1 cellular context compared by ENCODE assay signal in genomic region chr1:181104790-181105133, GRCh38.
TF ChIP-seq lines count a peak whose summit lies in the region.

No MANE protein-coding gene starts in this region.

TF ChIP-seq in HEK293, 187 proteins besides CTCF, POLR2A, EP300 and RAD21 (continued from another document):
- TF ChIP-seq ZBTB11 (tag by site-specific recombination; conservative IDR thresholded peaks at IDR 0.05; ENCODE audit: low read depth): peak; percentile 62
- peak; percentile 12; the same call in 1 of the 2 replicates for TF ChIP-seq HIC1 (tag by site-specific recombination; IDR thresholded peaks at IDR 0.05)
- TF ChIP-seq ZBTB17 (tag by site-specific recombination; IDR thresholded peaks at IDR 0.05): peak; percentile 46
- TF ChIP-seq ZFP69B (tag by site-specific recombination; IDR thresholded peaks at IDR 0.05): 0 out of 2 replicates have a peak, but pooled peaks have one; percentile 90
- TF ChIP-seq HOXC10 (CRISPR knock-in tag; IDR thresholded peaks at IDR 0.05): no peak
- TF ChIP-seq, protein P1, sequence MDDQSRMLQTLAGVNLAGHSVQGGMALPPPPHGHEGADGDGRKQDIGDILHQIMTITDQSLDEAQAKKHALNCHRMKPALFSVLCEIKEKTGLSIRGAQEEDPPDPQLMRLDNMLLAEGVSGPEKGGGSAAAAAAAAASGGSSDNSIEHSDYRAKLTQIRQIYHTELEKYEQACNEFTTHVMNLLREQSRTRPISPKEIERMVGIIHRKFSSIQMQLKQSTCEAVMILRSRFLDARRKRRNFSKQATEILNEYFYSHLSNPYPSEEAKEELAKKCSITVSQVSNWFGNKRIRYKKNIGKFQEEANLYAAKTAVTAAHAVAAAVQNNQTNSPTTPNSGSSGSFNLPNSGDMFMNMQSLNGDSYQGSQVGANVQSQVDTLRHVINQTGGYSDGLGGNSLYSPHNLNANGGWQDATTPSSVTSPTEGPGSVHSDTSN (CRISPR knock-in tag; IDR thresholded peaks at IDR 0.05): 0 out of 2 replicates have a peak, but pooled peaks have one; percentile 43
- peak; percentile 30; the same call in 1 of the 2 replicates for TF ChIP-seq ZNF76 (tag by site-specific recombination; IDR thresholded peaks at IDR 0.05; ENCODE audit: borderline replicate concordance, low read depth)
- TF ChIP-seq ZXDB (tag by site-specific recombination; IDR thresholded peaks at IDR 0.05): peak; percentile 24; the same call in 1 of the 2 replicates
- TF ChIP-seq ZNF18 (tag by site-specific recombination; IDR thresholded peaks at IDR 0.05): 0 out of 2 replicates have a peak, but pooled peaks have one; percentile 19
- TF ChIP-seq ZEB2 (tag by site-specific recombination; IDR thresholded peaks at IDR 0.05): peak; percentile 64; the same call in 1 of the 2 replicates
- TF ChIP-seq TCF7L2 (IDR thresholded peaks at IDR 0.05; ENCODE audit: borderline replicate concordance, low read depth, low read length): peak; percentile 88; the same call in 1 of the 2 replicates
- TF ChIP-seq ZNF639 (tag by site-specific recombination; IDR thresholded peaks at IDR 0.05): no peak
- no peak for TF ChIP-seq ZNF610 (tag by site-specific recombination; IDR thresholded peaks at IDR 0.05; ENCODE audit: borderline replicate concordance)
- peak; percentile 88 for TF ChIP-seq KLF1 (tag by site-specific recombination; IDR thresholded peaks at IDR 0.05)
- TF ChIP-seq ZNF324 (tag by site-specific recombination; IDR thresholded peaks at IDR 0.05): peak; percentile 85
- peak; percentile 23; the same call in 1 of the 2 replicates for TF ChIP-seq PRDM10 (tag by site-specific recombination; IDR thresholded peaks at IDR 0.05)
- TF ChIP-seq SP2 (tag by site-specific recombination; IDR thresholded peaks at IDR 0.05): peak; percentile 44
- peak; percentile 53; the same call in 1 of the 2 replicates for TF ChIP-seq ZNF2 (tag by site-specific recombination; IDR thresholded peaks at IDR 0.05)
- TF ChIP-seq ZNF335 (tag by site-specific recombination; conservative IDR thresholded peaks at IDR 0.05): peak; percentile 95
- no peak for TF ChIP-seq ZNF830 (tag by site-specific recombination; IDR thresholded peaks at IDR 0.05; ENCODE audit: low read depth)
- peak; percentile 88 for TF ChIP-seq ZNF501 (tag by site-specific recombination; IDR thresholded peaks at IDR 0.05)
- peak; percentile 67 for TF ChIP-seq GLIS1 (tag by site-specific recombination; IDR thresholded peaks at IDR 0.05)
- TF ChIP-seq ZFP37 (tag by site-specific recombination; IDR thresholded peaks at IDR 0.05): peak; percentile 50; the same call in 1 of the 2 replicates
- TF ChIP-seq, protein P2, sequence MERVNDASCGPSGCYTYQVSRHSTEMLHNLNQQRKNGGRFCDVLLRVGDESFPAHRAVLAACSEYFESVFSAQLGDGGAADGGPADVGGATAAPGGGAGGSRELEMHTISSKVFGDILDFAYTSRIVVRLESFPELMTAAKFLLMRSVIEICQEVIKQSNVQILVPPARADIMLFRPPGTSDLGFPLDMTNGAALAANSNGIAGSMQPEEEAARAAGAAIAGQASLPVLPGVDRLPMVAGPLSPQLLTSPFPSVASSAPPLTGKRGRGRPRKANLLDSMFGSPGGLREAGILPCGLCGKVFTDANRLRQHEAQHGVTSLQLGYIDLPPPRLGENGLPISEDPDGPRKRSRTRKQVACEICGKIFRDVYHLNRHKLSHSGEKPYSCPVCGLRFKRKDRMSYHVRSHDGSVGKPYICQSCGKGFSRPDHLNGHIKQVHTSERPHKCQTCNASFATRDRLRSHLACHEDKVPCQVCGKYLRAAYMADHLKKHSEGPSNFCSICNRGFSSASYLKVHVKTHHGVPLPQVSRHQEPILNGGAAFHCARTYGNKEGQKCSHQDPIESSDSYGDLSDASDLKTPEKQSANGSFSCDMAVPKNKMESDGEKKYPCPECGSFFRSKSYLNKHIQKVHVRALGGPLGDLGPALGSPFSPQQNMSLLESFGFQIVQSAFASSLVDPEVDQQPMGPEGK (tag by site-specific recombination; IDR thresholded peaks at IDR 0.05): peak; percentile 78
- peak; percentile 85 for TF ChIP-seq ZIC2 (tag by site-specific recombination; IDR thresholded peaks at IDR 0.05)
- no peak for TF ChIP-seq ZNF16 (tag by site-specific recombination; IDR thresholded peaks at IDR 0.05; ENCODE audit: low read depth)
- TF ChIP-seq ZNF354C (tag by site-specific recombination; IDR thresholded peaks at IDR 0.05; ENCODE audit: borderline replicate concordance, low read depth): no peak
- TF ChIP-seq ZNF341 (tag by site-specific recombination; IDR thresholded peaks at IDR 0.05; ENCODE audit: low read depth): peak; percentile 12; the same call in 1 of the 2 replicates
- 0 out of 2 replicates have a peak, but pooled peaks have one; percentile 20 for TF ChIP-seq EGR2 (tag by site-specific recombination; IDR thresholded peaks at IDR 0.05; ENCODE audit: low read depth)
- TF ChIP-seq ZNF366 (tag by site-specific recombination; conservative IDR thresholded peaks at IDR 0.05): peak; percentile 59; the same call in 1 of the 2 replicates
